ENCODE assay signal across 8 cellular contexts in genomic region chr3:122572940-122573412, GRCh38. TPM values are rescaled to one million over a fixed set of nuclear protein-coding genes. Genes with fewer than 3 reads are reported as not detected.
DNase-seq lines count a peak whose midpoint lies in the region; ATAC-seq and TF ChIP-seq lines count a peak whose summit lies in the region.

No MANE protein-coding gene starts in this region.

- peaks cover 3% of the 10 kb centered on the region; the same call in 1 of the 2 replicates for H3K36me3 ChIP-seq in SJCRH30
- peaks cover 0 to 37% of the 10 kb centered on the region in 2 donors for H3K36me3 ChIP-seq in gastrocnemius medialis

- in situ Hi-C loops in gastrocnemius medialis (cut with MboI; ENCODE audit: low sequenced_read_pairs in 4 of 4) (loop anchor here in 1 of 4 donors (25.0 kb wide), 1 partner anchor 114 kb away; the partner anchor contains the start of gene PARP14), ACHN (cut with HindIII; ENCODE audit: low pct_ligation_motif_present, low pct_unique_long_range_greater_than_20kb, low sequenced_read_pairs) (no loop called here)

- ATAC-seq in HG02623 (IDR thresholded peaks at IDR 0.05; ENCODE audit: unreplicated experiment) (peak; percentile 29), gastrocnemius medialis (peak; percentile 70 to 81), HG03159 (IDR thresholded peaks at IDR 0.05; ENCODE audit: unreplicated experiment) (no peak)

- intact Hi-C loops in gastrocnemius medialis (cut with DNase I; ENCODE audit: low total_unique reads) = no loop called here

- H3K27me3 ChIP-seq in SJCRH30 (no peaks in the 10 kb centered on the region), gastrocnemius medialis (no peaks in the 10 kb centered on the region)

- no peak for TF ChIP-seq POLR2A in gastrocnemius medialis (IDR thresholded peaks at IDR 0.05)

- H3K4me1 ChIP-seq in SJCRH30 (no peaks in the 10 kb centered on the region), gastrocnemius medialis (peaks cover 7 to 8% of the 10 kb centered on the region in 2 donors)

- DNase-seq in DMS153 treated with DMSO at 0.1 percent for 48 hours (lab: John Stamatoyannopoulos, UW; ENCODE audit: unreplicated experiment) = peak; percentile 27
- peak; percentile 23 to 51 for DNase-seq in SJCRH30
- DNase-seq in epithelial cell of proximal tubule (ENCODE audit: low read depth) = peak; percentile 25
- DNase-seq in gastrocnemius medialis = peak; percentile 24 to 30
- DNase-seq in ACHN = no peak
- DNase-seq in NCI-H446 treated with DMSO at 0.1 percent for 48 hours (lab: John Stamatoyannopoulos, UW) = no peak

- no peak overlapping the region for H3K4me3 ChIP-seq in SJCRH30
- H3K4me3 ChIP-seq in epithelial cell of proximal tubule (ENCODE audit: low read depth, low read length) = no peak overlapping the region
- no peak overlapping the region for H3K4me3 ChIP-seq in gastrocnemius medialis

- H3K9me3 ChIP-seq in SJCRH30 (replicated peaks) (no peaks in the 10 kb centered on the region), gastrocnemius medialis (no peaks in the 10 kb centered on the region)

- TF ChIP-seq CTCF in epithelial cell of proximal tubule (conservative IDR thresholded peaks at IDR 0.05; ENCODE audit: low read depth, low read length) = peak; percentile 14
- no peak for TF ChIP-seq CTCF in gastrocnemius medialis (IDR thresholded peaks at IDR 0.05 in 4 of 5, conservative IDR thresholded peaks at IDR 0.05 in 1 of 5)

- H3K27ac ChIP-seq in SJCRH30 (no peak overlapping the region), gastrocnemius medialis (peak overlapping the region; percentile 20 to 77 (median 44))

RNA-seq across cellular contexts. Expression of gene PARP15, which starts 4.5 kb away (rescaled TPM):
- 0.08 and 0.28 TPM in 2 replicates for total RNA-seq in SJCRH30 (2014; rRNA removed; shearing (Covaris generic))
- total RNA-seq in epithelial cell of proximal tubule (0.07 TPM in 1 of 2 replicates, not detected in the other), gastrocnemius medialis (under 1 TPM in 2 of 4 donors, not detected in 2; 0.16 to 0.51 TPM)

RNA-seq across cellular contexts. Expression of gene DTX3L, which starts 8.8 kb away (rescaled TPM):
- total RNA-seq in SJCRH30 (2014; rRNA removed; shearing (Covaris generic)) = 12.7 and 13.1 TPM in 2 replicates
- total RNA-seq in epithelial cell of proximal tubule (22.8 and 23.9 TPM in 2 replicates), gastrocnemius medialis (10 to 100 TPM in 1 of 4 donors, 1 to 10 TPM in 3; 6.6 to 15.6 (median 9.4) TPM)

RNA-seq across cellular contexts. Expression of gene PARP9, which starts 8.9 kb away (rescaled TPM):
- total RNA-seq in SJCRH30 (2014; rRNA removed; shearing (Covaris generic)) = 12.1 and 14.1 TPM in 2 replicates
- total RNA-seq in epithelial cell of proximal tubule = 12.6 and 16.9 TPM in 2 replicates
- 1 to 10 TPM; 5.9 to 9.6 (median 8.2) TPM for total RNA-seq in gastrocnemius medialis

RNA-seq across cellular contexts. Expression of gene KPNA1, which starts 58.2 kb away (rescaled TPM):
- 40.7 and 43.6 TPM in 2 replicates for total RNA-seq in SJCRH30 (2014; rRNA removed; shearing (Covaris generic))
- total RNA-seq in epithelial cell of proximal tubule (14.8 and 17.9 TPM in 2 replicates), gastrocnemius medialis (100 to 1,000 TPM; 108 to 119 (median 112) TPM)

Comparison
In these comparisons a context has a peak if more than half of its experiments do, and no peak if none do; other contexts are left out.
1. DNase-seq: peak in DMS153 treated with DMSO at 0.1 percent for 48 hours (single experiment), SJCRH30 (2 of 2), epithelial cell of proximal tubule (single experiment) and gastrocnemius medialis (2 of 2); none in ACHN (single experiment) and NCI-H446 treated with DMSO at 0.1 percent for 48 hours (single experiment).